12 cellular contexts compared by ENCODE assay signal in the genomic region with DNA sequence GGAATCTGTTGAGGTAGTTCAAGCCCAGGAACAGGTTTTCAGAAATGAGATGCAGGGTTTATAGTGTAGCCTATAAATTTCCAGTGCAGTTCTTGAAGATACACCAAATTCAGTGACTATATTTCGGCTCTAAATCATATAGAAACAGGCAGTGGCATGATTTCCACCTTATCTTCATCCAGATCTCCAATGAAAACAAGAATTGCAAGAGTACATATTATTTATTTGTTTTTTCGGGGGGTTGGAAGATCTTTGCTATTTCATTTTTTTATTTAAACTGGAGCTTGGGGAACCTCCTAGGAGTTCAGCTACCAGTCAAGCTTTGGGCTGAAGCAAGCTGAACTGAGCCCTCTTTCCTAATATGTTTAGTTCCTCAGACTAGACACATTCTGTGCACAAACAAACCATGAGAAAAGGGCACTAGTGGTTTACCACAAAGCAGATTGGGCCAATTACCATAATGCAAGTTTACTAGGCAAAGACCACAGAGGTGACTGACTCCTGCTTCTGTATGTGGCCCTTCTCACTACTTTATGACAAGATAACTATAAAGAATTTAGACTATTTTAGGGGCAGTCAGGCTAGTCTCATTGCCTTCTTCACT.
DNase-seq lines count a peak whose midpoint lies in the region; ATAC-seq, FAIRE-seq and TF ChIP-seq lines count a peak whose summit lies in the region.
"Had no signal": no experiment of that assay in that cellular context is flagged by ENCODE, and none has a peak within 500 bp of the region (broad histone marks: within the 10 kb centered on the region; RNA-seq: fewer than 3 reads in every experiment).

No MANE protein-coding gene starts in this region.

- 47% methylated on average over 2 of the region's 2 CpGs for WGBS in right lobe of liver (ENCODE audit: insufficient coverage, low coverage, low lambda C conversion rate, missing lambda C conversion rate)
- 4% methylated on average over 2 of the region's 2 CpGs for WGBS in HepG2 (ENCODE audit: low lambda C conversion rate)

- TF ChIP-seq EP300 in HepG2 (IDR thresholded peaks at IDR 0.05; ENCODE audit: low read depth in 2 of 2, low read length in 2 of 2) (no peak), HepG2 (CRISPR knock-in tag; IDR thresholded peaks at IDR 0.05; ENCODE audit: borderline replicate concordance) (no peak)

- H3K9me3 ChIP-seq in right lobe of liver (no peaks in the 10 kb centered on the region), HepG2 (ENCODE audit: low read length) (no peaks in the 10 kb centered on the region)
- H3K9me3 ChIP-seq: psoas muscle, suprapubic skin had no signal

- no peaks in the 10 kb centered on the region for H3K36me3 ChIP-seq in right lobe of liver
- H3K36me3 ChIP-seq in HepG2 (replicated peaks in 1 of 2; ENCODE audit: control insufficient read depth in 1 of 2, insufficient read depth in 2 of 2, low read length in 2 of 2): no peaks in the 10 kb centered on the region
- H3K36me3 ChIP-seq: suprapubic skin had no signal

- in situ Hi-C loops in HepG2 (cut with HindIII; ENCODE audit: extremely low pct_ligation_motif_present, low pct_unique_long_range_greater_than_20kb): no loop called here

- H3K27me3 ChIP-seq in right lobe of liver (no peaks in the 10 kb centered on the region), HepG2 (ENCODE audit: control insufficient read depth in 1 of 2, insufficient read depth in 2 of 2, low read length in 2 of 2) (no peaks in the 10 kb centered on the region; a peak in 1 of 5 replicates)
- H3K27me3 ChIP-seq: suprapubic skin had no signal

- no peak for TF ChIP-seq POLR2A in right lobe of liver (IDR thresholded peaks at IDR 0.05)
- no peak for TF ChIP-seq POLR2A in HepG2 (IDR thresholded peaks at IDR 0.05; ENCODE audit: insufficient read depth in 1 of 2, low read depth in 2 of 2, low read length in 2 of 2)

- DNase-seq in right lobe of liver: no peak
- DNase-seq in HepG2 (ENCODE audit: low spot score): no peak
- DNase-seq in NOMO-1 treated with DMSO at 0.1 percent for 48 hours (lab: John Stamatoyannopoulos, UW; ENCODE audit: unreplicated experiment): peak; percentile 85
- peak; percentile 55 for DNase-seq in islet precursor cell
- no peak for DNase-seq in globus pallidus (ENCODE audit: low spot score)
- DNase-seq: amygdala, NCI-H187 treated with DMSO at 0.1 percent for 48 hours, psoas muscle had no signal

- ATAC-seq in right lobe of liver: peak; percentile 33 to 46 (median 39)
- ATAC-seq in HepG2: no peak
- ATAC-seq in GM19455 (IDR thresholded peaks at IDR 0.05; ENCODE audit: unreplicated experiment): no peak
- no peak for ATAC-seq in GM21526 (IDR thresholded peaks at IDR 0.05; ENCODE audit: low FRiP score, unreplicated experiment)
- no peak for ATAC-seq in GM19467 (IDR thresholded peaks at IDR 0.05; ENCODE audit: unreplicated experiment)

- H3K4me3 ChIP-seq in right lobe of liver: no peak overlapping the region
- no peak overlapping the region for H3K4me3 ChIP-seq in HepG2 (replicated peaks in 1 of 3; ENCODE audit: insufficient read depth in 1 of 3, low read depth in 2 of 3, low read length in 3 of 3)
- H3K4me3 ChIP-seq: psoas muscle, suprapubic skin had no signal

- no peak for FAIRE-seq in HepG2 (lab: Jason Lieb, UNC)

- no peak overlapping the region for H3K4me2 ChIP-seq in HepG2 (ENCODE audit: low read depth, low read length)

- TF ChIP-seq CTCF in right lobe of liver (IDR thresholded peaks at IDR 0.05): no peak
- TF ChIP-seq CTCF in HepG2 (CRISPR knock-in tag; IDR thresholded peaks at IDR 0.05): no peak

- H2AFZ ChIP-seq in HepG2 (ENCODE audit: low read length): no peak overlapping the region

- no peaks in the 10 kb centered on the region for H4K20me1 ChIP-seq in HepG2 (ENCODE audit: insufficient read depth, low read length)

- no TSS peak for BruUV-seq in HepG2 (replicated peaks; lab: Mats Ljungman, UMichigan)

- H3K79me2 ChIP-seq in HepG2 (ENCODE audit: insufficient read depth, low read length): no peaks in the 10 kb centered on the region

- CTCF ChIA-PET in HepG2 (lab: Yijun Ruan, JAX; ENCODE audit: low intra/inter-chr PET ratio, low total read pairs): no interaction called here

- no peak for TF ChIP-seq RAD21 in HepG2 (CRISPR knock-in tag; IDR thresholded peaks at IDR 0.05)

- intact Hi-C loops in right lobe of liver (cut with DNase I): no loop called here
- intact Hi-C loops in HepG2 (cut with micrococcal nuclease; ENCODE audit: unreplicated experiment): no loop called here

- POLR2A ChIA-PET in HepG2 (lab: Yijun Ruan, JAX): no interaction called here

- no peak overlapping the region for H3K9ac ChIP-seq in HepG2 (ENCODE audit: insufficient read depth, low read depth, low read length)

- H3K27ac ChIP-seq in right lobe of liver: no peak overlapping the region
- H3K27ac ChIP-seq in HepG2 (ENCODE audit: extremely low read length, insufficient read depth, low read length): no peak overlapping the region
- H3K27ac ChIP-seq: psoas muscle, suprapubic skin had no signal

- H3K4me1 ChIP-seq in right lobe of liver (no peaks in the 10 kb centered on the region), HepG2 (ENCODE audit: insufficient read depth, low read length) (no peaks in the 10 kb centered on the region)
- H3K4me1 ChIP-seq: psoas muscle had no signal

TF ChIP-seq in HepG2, 621 proteins besides CTCF, POLR2A, EP300 and RAD21:
- no peak for TF ChIP-seq NKX3-1 (CRISPR knock-in tag; IDR thresholded peaks at IDR 0.05)
- no peak for TF ChIP-seq BRD4 (CRISPR knock-in tag; IDR thresholded peaks at IDR 0.05)
- no peak for TF ChIP-seq LCORL (IDR thresholded peaks at IDR 0.05)
- TF ChIP-seq LCORL (CRISPR knock-in tag; IDR thresholded peaks at IDR 0.05): no peak
- TF ChIP-seq, protein P1, sequence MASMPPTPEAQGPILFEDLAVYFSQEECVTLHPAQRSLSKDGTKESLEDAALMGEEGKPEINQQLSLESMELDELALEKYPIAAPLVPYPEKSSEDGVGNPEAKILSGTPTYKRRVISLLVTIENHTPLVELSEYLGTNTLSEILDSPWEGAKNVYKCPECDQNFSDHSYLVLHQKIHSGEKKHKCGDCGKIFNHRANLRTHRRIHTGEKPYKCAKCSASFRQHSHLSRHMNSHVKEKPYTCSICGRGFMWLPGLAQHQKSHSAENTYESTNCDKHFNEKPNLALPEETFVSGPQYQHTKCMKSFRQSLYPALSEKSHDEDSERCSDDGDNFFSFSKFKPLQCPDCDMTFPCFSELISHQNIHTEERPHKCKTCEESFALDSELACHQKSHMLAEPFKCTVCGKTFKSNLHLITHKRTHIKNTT (CRISPR knock-in tag; IDR thresholded peaks at IDR 0.05): no peak
- TF ChIP-seq AKAP8 (CRISPR knock-in tag; IDR thresholded peaks at IDR 0.05): no peak
- no peak for TF ChIP-seq MYC (CRISPR knock-in tag; IDR thresholded peaks at IDR 0.05; ENCODE audit: borderline replicate concordance)
- TF ChIP-seq REL (CRISPR knock-in tag; conservative IDR thresholded peaks at IDR 0.05): no peak

Comparison
In these comparisons a context has a peak if more than half of its experiments do, and no peak if none do; other contexts are left out.
1. ATAC-seq: peak in right lobe of liver (4 of 4); none in HepG2 (single experiment), GM19455 (single experiment), GM21526 (single experiment) and GM19467 (single experiment).
2. DNase-seq: peak in NOMO-1 treated with DMSO at 0.1 percent for 48 hours (single experiment) and islet precursor cell (single experiment); none in right lobe of liver (0 of 3), HepG2 (single experiment) and globus pallidus (single experiment).